In the genomic region with DNA sequence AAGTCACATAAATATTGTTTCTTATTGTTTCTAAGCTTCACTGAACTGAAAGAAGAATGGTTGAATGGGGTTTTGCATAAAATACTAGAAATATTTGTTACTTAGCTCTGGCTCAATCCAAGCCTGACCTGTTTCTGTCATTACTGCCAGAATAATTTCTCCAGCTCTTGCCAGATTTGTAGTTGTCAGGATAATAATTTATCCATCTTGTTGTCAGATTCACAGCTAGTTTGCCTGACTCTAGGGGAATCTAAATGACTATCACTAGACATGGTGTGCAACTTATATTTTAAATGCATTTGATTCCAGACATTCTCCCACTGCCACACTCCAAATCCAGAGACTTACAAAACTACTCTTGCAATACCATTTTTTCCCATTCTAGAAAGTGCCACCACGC, we compare ENCODE assay signal across 1 cellular context.
TF ChIP-seq lines count a peak whose summit lies in the region.

No MANE protein-coding gene starts in this region.

TF ChIP-seq in GM23338, 12 proteins besides CTCF, POLR2A, EP300 and RAD21 (continued from another document):
- TF ChIP-seq, protein P1, sequence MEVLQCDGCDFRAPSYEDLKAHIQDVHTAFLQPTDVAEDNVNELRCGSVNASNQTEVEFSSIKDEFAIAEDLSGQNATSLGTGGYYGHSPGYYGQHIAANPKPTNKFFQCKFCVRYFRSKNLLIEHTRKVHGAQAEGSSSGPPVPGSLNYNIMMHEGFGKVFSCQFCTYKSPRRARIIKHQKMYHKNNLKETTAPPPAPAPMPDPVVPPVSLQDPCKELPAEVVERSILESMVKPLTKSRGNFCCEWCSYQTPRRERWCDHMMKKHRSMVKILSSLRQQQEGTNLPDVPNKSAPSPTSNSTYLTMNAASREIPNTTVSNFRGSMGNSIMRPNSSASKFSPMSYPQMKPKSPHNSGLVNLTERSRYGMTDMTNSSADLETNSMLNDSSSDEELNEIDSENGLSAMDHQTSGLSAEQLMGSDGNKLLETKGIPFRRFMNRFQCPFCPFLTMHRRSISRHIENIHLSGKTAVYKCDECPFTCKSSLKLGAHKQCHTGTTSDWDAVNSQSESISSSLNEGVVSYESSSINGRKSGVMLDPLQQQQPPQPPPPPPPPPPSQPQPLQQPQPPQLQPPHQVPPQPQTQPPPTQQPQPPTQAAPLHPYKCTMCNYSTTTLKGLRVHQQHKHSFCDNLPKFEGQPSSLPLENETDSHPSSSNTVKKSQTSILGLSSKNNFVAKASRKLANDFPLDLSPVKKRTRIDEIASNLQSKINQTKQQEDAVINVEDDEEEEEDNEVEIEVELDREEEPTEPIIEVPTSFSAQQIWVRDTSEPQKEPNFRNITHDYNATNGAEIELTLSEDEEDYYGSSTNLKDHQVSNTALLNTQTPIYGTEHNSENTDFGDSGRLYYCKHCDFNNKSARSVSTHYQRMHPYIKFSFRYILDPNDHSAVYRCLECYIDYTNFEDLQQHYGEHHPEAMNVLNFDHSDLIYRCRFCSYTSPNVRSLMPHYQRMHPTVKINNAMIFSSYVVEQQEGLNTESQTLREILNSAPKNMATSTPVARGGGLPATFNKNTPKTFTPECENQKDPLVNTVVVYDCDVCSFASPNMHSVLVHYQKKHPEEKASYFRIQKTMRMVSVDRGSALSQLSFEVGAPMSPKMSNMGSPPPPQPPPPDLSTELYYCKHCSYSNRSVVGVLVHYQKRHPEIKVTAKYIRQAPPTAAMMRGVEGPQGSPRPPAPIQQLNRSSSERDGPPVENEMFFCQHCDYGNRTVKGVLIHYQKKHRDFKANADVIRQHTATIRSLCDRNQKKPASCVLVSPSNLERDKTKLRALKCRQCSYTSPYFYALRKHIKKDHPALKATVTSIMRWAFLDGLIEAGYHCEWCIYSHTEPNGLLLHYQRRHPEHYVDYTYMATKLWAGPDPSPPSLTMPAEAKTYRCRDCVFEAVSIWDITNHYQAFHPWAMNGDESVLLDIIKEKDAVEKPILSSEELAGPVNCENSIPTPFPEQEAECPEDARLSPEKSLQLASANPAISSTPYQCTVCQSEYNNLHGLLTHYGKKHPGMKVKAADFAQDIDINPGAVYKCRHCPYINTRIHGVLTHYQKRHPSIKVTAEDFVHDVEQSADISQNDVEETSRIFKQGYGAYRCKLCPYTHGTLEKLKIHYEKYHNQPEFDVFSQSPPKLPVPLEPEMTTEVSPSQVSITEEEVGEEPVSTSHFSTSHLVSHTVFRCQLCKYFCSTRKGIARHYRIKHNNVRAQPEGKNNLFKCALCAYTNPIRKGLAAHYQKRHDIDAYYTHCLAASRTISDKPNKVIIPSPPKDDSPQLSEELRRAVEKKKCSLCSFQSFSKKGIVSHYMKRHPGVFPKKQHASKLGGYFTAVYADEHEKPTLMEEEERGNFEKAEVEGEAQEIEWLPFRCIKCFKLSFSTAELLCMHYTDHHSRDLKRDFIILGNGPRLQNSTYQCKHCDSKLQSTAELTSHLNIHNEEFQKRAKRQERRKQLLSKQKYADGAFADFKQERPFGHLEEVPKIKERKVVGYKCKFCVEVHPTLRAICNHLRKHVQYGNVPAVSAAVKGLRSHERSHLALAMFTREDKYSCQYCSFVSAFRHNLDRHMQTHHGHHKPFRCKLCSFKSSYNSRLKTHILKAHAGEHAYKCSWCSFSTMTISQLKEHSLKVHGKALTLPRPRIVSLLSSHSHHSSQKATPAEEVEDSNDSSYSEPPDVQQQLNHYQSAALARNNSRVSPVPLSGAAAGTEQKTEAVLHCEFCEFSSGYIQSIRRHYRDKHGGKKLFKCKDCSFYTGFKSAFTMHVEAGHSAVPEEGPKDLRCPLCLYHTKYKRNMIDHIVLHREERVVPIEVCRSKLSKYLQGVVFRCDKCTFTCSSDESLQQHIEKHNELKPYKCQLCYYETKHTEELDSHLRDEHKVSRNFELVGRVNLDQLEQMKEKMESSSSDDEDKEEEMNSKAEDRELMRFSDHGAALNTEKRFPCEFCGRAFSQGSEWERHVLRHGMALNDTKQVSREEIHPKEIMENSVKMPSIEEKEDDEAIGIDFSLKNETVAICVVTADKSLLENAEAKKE (CRISPR knock-in tag; IDR thresholded peaks at IDR 0.05) = no peak
